ENCODE assay signal across 35 cellular contexts in genomic region chr3:45482829-45483228, GRCh38.
DNase-seq lines count a peak whose midpoint lies in the region; ATAC-seq, FAIRE-seq and TF ChIP-seq lines count a peak whose summit lies in the region.
"Had no signal": no experiment of that assay in that cellular context is flagged by ENCODE, and none has a peak within 500 bp of the region (broad histone marks: within the 10 kb centered on the region; RNA-seq: fewer than 3 reads in every experiment).

No MANE protein-coding gene starts in this region.

- no peak for DNase-seq in HTR-8/SVneo (ENCODE audit: insufficient read length, low spot score)
- no peak for DNase-seq in IMR-90
- DNase-seq in K562 (ENCODE audit: extremely low read depth in 1 of 4, low spot score in 3 of 4): no peak
- peak; percentile 23 for DNase-seq in mesendoderm
- DNase-seq in hepatic stellate cell (ENCODE audit: low spot score): no peak
- no peak for DNase-seq in GOT3 (lab: John Stamatoyannopoulos, UW)
- DNase-seq in NCI-H1105 treated with DMSO at 0.1 percent for 48 hours (lab: John Stamatoyannopoulos, UW): no peak
- DNase-seq: 8988T; ACHN; AML-193; BE2C; C1 segment of cervical spinal cord; Caco-2; Calu3; CD4-positive, alpha-beta memory T cell; CD4-positive, alpha-beta T cell; CD4-positive, CD25-positive, alpha-beta regulatory T cell; CD8-positive, alpha-beta memory T cell; CD8-positive, alpha-beta T cell; COR-L47; DMS 273 treated with DMSO at 0.1 percent for 48 hours; DMS153; DMS53; DMS79; DMS79 treated with DMSO at 0.1 percent for 48 hours; DND-41; EL had no signal

- peak overlapping the region; percentile 10 for H2AFZ ChIP-seq in IMR-90 (replicated peaks; ENCODE audit: low read length, poor library complexity)
- no peak overlapping the region for H2AFZ ChIP-seq in K562 (ENCODE audit: low read depth, low read length)

- CTCF ChIA-PET in IMR-90 (lab: Yijun Ruan, JAX) (no interaction called here), K562 (lab: Yijun Ruan, JAX; ENCODE audit: low intra/inter-chr PET ratio) (no interaction called here)

- H3K56ac ChIP-seq in IMR-90 (ENCODE audit: extremely low read depth, insufficient read depth, low read length) (no peak overlapping the region), mesendoderm (ENCODE audit: low read length) (no peak overlapping the region)

- H3K4me2 ChIP-seq in IMR-90 (ENCODE audit: low read depth, low read length) (no peak overlapping the region), K562 (ENCODE audit: insufficient read depth, low read length) (no peak overlapping the region), mesendoderm (ENCODE audit: low read length) (no peak overlapping the region)
- H3K4me2 ChIP-seq: A549; BLaER1; BLaER1 treated with 17β-estradiol and CSF1 and Interleukin-3, amounts not matched to agents 10 nM and 100 nM had no signal

- H4K5ac ChIP-seq in IMR-90 (ENCODE audit: low read depth, low read length) (no peak overlapping the region), mesendoderm (ENCODE audit: low read length) (no peak overlapping the region)

- peaks cover 0 to 11% of the 10 kb centered on the region in 2 experiments; a peak in 1 of 4 replicates for H3K79me1 ChIP-seq in IMR-90 (ENCODE audit: low read depth in 1 of 2, low read length in 2 of 2)
- H3K79me1 ChIP-seq in mesendoderm (ENCODE audit: low read length): peaks cover 2% of the 10 kb centered on the region

- no peak overlapping the region for H4K91ac ChIP-seq in IMR-90 (ENCODE audit: insufficient read depth, low read depth, low read length)

- BruUV-seq in IMR-90 (replicated peaks; lab: Mats Ljungman, UMichigan) (no TSS peak), K562 (replicated peaks; lab: Mats Ljungman, UMichigan) (no TSS peak)

- peak; percentile 23 for FAIRE-seq in HTR-8/SVneo (lab: Jason Lieb, UNC)
- FAIRE-seq in K562 (lab: Jason Lieb, UNC): no peak
- FAIRE-seq: A204.1, A549, D721Med had no signal

- no peak overlapping the region for H3K14ac ChIP-seq in IMR-90 (replicated peaks; ENCODE audit: low read depth, low read length)

- in situ Hi-C loops in IMR-90 (cut with MboI; ENCODE audit: low sequenced_read_pairs) (no loop called here), K562 (cut with MboI) (no loop called here)

- WGBS in IMR-90 (ENCODE audit: extremely low coverage in 2 of 2, insufficient read length in 1 of 2), 2 experiments: 100% methylated on average over 1 of the region's 4 CpGs; no CpG with 5 or more reads in 1 of the 2 experiments
- 98% methylated on average over 4 of the region's 4 CpGs for WGBS in K562 (ENCODE audit: insufficient coverage, low coverage, missing lambda C conversion rate)
- WGBS in mesendoderm (ENCODE audit: extremely low coverage, insufficient coverage, low lambda C conversion rate): no CpG with 5 or more reads among the region's 4 CpGs

- H2BK5ac ChIP-seq in IMR-90 (ENCODE audit: low read depth, low read length, poor library complexity, severe bottlenecking) (no peak overlapping the region), mesendoderm (ENCODE audit: low read length) (no peak overlapping the region)

- H3K9me3 ChIP-seq in IMR-90 (ENCODE audit: control insufficient read depth, insufficient read depth, low read length) (peaks cover 3% of the 10 kb centered on the region), K562 (replicated peaks; ENCODE audit: control insufficient read depth, insufficient read depth, low read depth, low read length) (peaks cover 6% of the 10 kb centered on the region)
- H3K9me3 ChIP-seq: BE2C had no signal

- no peak overlapping the region for H3K4me3 ChIP-seq in IMR-90 (ENCODE audit: insufficient read depth, low read depth, low read length)
- no peak overlapping the region for H3K4me3 ChIP-seq in K562
- no peak overlapping the region for H3K4me3 ChIP-seq in mesendoderm (ENCODE audit: low read length)
- H3K4me3 ChIP-seq: A549; BLaER1; BLaER1 treated with 17β-estradiol and CSF1 and Interleukin-3, amounts not matched to agents 10 nM and 100 nM had no signal

- H3K9me1 ChIP-seq in IMR-90 (ENCODE audit: insufficient read depth, low read length): peaks cover 10% of the 10 kb centered on the region
- H3K9me1 ChIP-seq in K562 (ENCODE audit: control insufficient read depth, insufficient read depth, low read length): no peaks in the 10 kb centered on the region

- H4K20me1 ChIP-seq in IMR-90 (ENCODE audit: insufficient read depth, low read length) (0 out of 2 replicates have a peak, but pooled peaks cover 3% of the 10 kb centered on the region), K562 (replicated peaks; ENCODE audit: control insufficient read depth, insufficient read depth, low read length) (no peaks in the 10 kb centered on the region)
- H4K20me1 ChIP-seq: BLaER1; BLaER1 treated with 17β-estradiol and CSF1 and Interleukin-3, amounts not matched to agents 10 nM and 100 nM had no signal

- no peak overlapping the region for H3K18ac ChIP-seq in IMR-90 (ENCODE audit: low read depth, low read length)
- no peak overlapping the region for H3K18ac ChIP-seq in mesendoderm (ENCODE audit: low read length)

- ATAC-seq in IMR-90 (ENCODE audit: low read depth) (no peak), K562 (no peak), GM18520 (IDR thresholded peaks at IDR 0.05; ENCODE audit: unreplicated experiment) (no peak)
- ATAC-seq: A549; CD8-positive, alpha-beta T cell had no signal

- H2BK15ac ChIP-seq in IMR-90 (ENCODE audit: low read depth, low read length) (no peak overlapping the region), mesendoderm (replicated peaks; ENCODE audit: low read depth) (no peak overlapping the region)

- no peak overlapping the region for H2BK20ac ChIP-seq in IMR-90 (ENCODE audit: low read depth, low read length)

- no peak for TF ChIP-seq EP300 in K562 (IDR thresholded peaks at IDR 0.05; ENCODE audit: low read length)

- H3K4me1 ChIP-seq in IMR-90 (ENCODE audit: control insufficient read depth, insufficient read depth, low read length): peaks cover 9% of the 10 kb centered on the region
- H3K4me1 ChIP-seq in K562 (replicated peaks in 1 of 2; ENCODE audit: control insufficient read depth in 2 of 2, insufficient read depth in 2 of 2, low read length in 2 of 2): no peaks in the 10 kb centered on the region
- H3K4me1 ChIP-seq in mesendoderm (ENCODE audit: control insufficient read depth, low read depth, low read length): no peaks in the 10 kb centered on the region
- H3K4me1 ChIP-seq: A549, BE2C, BLaER1 had no signal

- H2AK9ac ChIP-seq in IMR-90 (replicated peaks; ENCODE audit: low read depth, low read length, poor library complexity): no peak overlapping the region

- H3K23ac ChIP-seq in IMR-90 (ENCODE audit: low read depth, low read length) (no peak overlapping the region), mesendoderm (ENCODE audit: low read length) (no peak overlapping the region)

- dilution Hi-C loops in IMR-90 (cut with HindIII; ENCODE audit: low sequenced_read_pairs, unreplicated experiment): no loop called here

- H3K4ac ChIP-seq in IMR-90 (ENCODE audit: low read depth, low read length) (peak overlapping the region; percentile 22; the same call in 1 of the 2 replicates), mesendoderm (ENCODE audit: low read depth, low read length) (no peak overlapping the region)

- peak overlapping the region; percentile 65; the same call in 1 of the 2 replicates for H2AK5ac ChIP-seq in IMR-90 (ENCODE audit: low read depth, low read length)
- no peak overlapping the region for H2AK5ac ChIP-seq in mesendoderm (ENCODE audit: low read length)

- H2BK120ac ChIP-seq in IMR-90 (ENCODE audit: low read depth, low read length) (no peak overlapping the region), mesendoderm (ENCODE audit: low read depth, low read length) (no peak overlapping the region)

- H3K79me2 ChIP-seq in K562 (ENCODE audit: control insufficient read depth, insufficient read depth, low read length) (no peaks in the 10 kb centered on the region), mesendoderm (ENCODE audit: control insufficient read depth, insufficient read depth, low read length) (no peaks in the 10 kb centered on the region)

- POLR2A ChIA-PET in IMR-90 (lab: Charles Lee; ENCODE audit: unreplicated experiment) (no interaction called here), K562 (lab: Yijun Ruan, JAX) (interaction anchor here (0.7 kb wide), 1 partner anchor 8 kb away, joined by 3 read pairs; no protein-coding TSS in a partner anchor)

- TF ChIP-seq POLR2A in IMR-90 (IDR thresholded peaks at IDR 0.05; ENCODE audit: low read depth, low read length) (no peak), K562 (conservative IDR thresholded peaks at IDR 0.05) (no peak)

- H3K9ac ChIP-seq in IMR-90 (ENCODE audit: low read depth, low read length): no peak overlapping the region
- no peak overlapping the region for H3K9ac ChIP-seq in K562 (ENCODE audit: insufficient read depth in 1 of 2, low read depth in 2 of 2, low read length in 2 of 2)
- no peak overlapping the region for H3K9ac ChIP-seq in mesendoderm (ENCODE audit: low read length)
- H3K9ac ChIP-seq: BLaER1; BLaER1 treated with 17β-estradiol and CSF1 and Interleukin-3, amounts not matched to agents 10 nM and 100 nM had no signal

- H3K36me3 ChIP-seq in IMR-90 (ENCODE audit: control insufficient read depth, insufficient read depth, low read length) (peaks cover 1% of the 10 kb centered on the region; the same call in 1 of the 2 replicates), K562 (ENCODE audit: control insufficient read depth, insufficient read depth, low read length) (peaks cover 49% of the 10 kb centered on the region), mesendoderm (ENCODE audit: control insufficient read depth, insufficient read depth, low read length) (no peaks in the 10 kb centered on the region)
- H3K36me3 ChIP-seq: BE2C had no signal

- H3K27me3 ChIP-seq in IMR-90 (ENCODE audit: control insufficient read depth, insufficient read depth, low read length) (no peaks in the 10 kb centered on the region), K562 (ENCODE audit: control insufficient read depth in 2 of 2, insufficient read depth in 2 of 2, low read length in 2 of 2) (no peaks in the 10 kb centered on the region), mesendoderm (ENCODE audit: insufficient read depth, low read length, poor library complexity) (no peaks in the 10 kb centered on the region)
- H3K27me3 ChIP-seq: BE2C; BLaER1; BLaER1 treated with 17β-estradiol and CSF1 and Interleukin-3, amounts not matched to agents 10 nM and 100 nM had no signal

- TF ChIP-seq CTCF in IMR-90 (conservative IDR thresholded peaks at IDR 0.05; ENCODE audit: low read depth, low read length): no peak
- TF ChIP-seq CTCF in K562 (IDR thresholded peaks at IDR 0.05 in 2 of 3, conservative IDR thresholded peaks at IDR 0.05 in 1 of 3; ENCODE audit: insufficient read depth in 2 of 3, low read depth in 1 of 3, low read length in 3 of 3): no peak

- intact Hi-C loops in IMR-90 (cut with micrococcal nuclease): no loop called here
- intact Hi-C loops in K562 (cut with micrococcal nuclease): no loop called here

- H4K8ac ChIP-seq in IMR-90 (ENCODE audit: low read depth in 2 of 2, low read length in 2 of 2) (no peak overlapping the region), mesendoderm (ENCODE audit: low read depth, low read length) (no peak overlapping the region)

- H3K27ac ChIP-seq in IMR-90 (ENCODE audit: insufficient read depth, low read length): no peak overlapping the region
- H3K27ac ChIP-seq in K562 (ENCODE audit: extremely low read depth, low read depth, low read length): no peak overlapping the region
- no peak overlapping the region for H3K27ac ChIP-seq in mesendoderm (ENCODE audit: low read depth, low read length)
- H3K27ac ChIP-seq: 22Rv1; A549; BLaER1; BLaER1 treated with 17β-estradiol and CSF1 and Interleukin-3, amounts not matched to agents 10 nM and 100 nM; C4-2B had no signal

- TF ChIP-seq RAD21 in IMR-90 (IDR thresholded peaks at IDR 0.05; ENCODE audit: low read length) (no peak), K562 (CRISPR knock-in tag; conservative IDR thresholded peaks at IDR 0.05 in 1 of 2, IDR thresholded peaks at IDR 0.05 in 1 of 2) (no peak)
